Comparison of ENCODE assay signal across 23 cellular contexts in genomic region chr11:11348303-11348702, GRCh38.
"Had no signal": no experiment of that assay in that cellular context is flagged by ENCODE, and none has a peak within 500 bp of the region (broad histone marks: within the 10 kb centered on the region; RNA-seq: fewer than 3 reads in every experiment).

No MANE protein-coding gene starts in this region.

- H3K36me3 ChIP-seq: heart left ventricle, lower lobe of right lung, neural progenitor cell, neutrophil, right lobe of liver, spleen, suprapubic skin, tibial nerve, uterus had no signal

- H3K27me3 ChIP-seq: heart left ventricle, neural progenitor cell, right lobe of liver, spleen, suprapubic skin, tibial nerve, uterus had no signal

- H3K36me3 Mint-ChIP-seq: naive thymus-derived CD4-positive, alpha-beta T cell; neural progenitor cell; stimulated activated effector memory CD8-positive, alpha-beta T cell treated with anti-CD3 and anti-CD28 coated beads, Interleukin-12 subunit alpha, Interleukin-12 subunit beta, amount 100 ng/mL, for 72 hours; type B pancreatic cell had no signal

- H3K9me3 Mint-ChIP-seq: naive thymus-derived CD4-positive, alpha-beta T cell; nephron progenitor cell; neural progenitor cell; stimulated activated effector memory CD8-positive, alpha-beta T cell treated with anti-CD3 and anti-CD28 coated beads, Interleukin-12 subunit alpha, Interleukin-12 subunit beta, amount 100 ng/mL, for 72 hours; stimulated activated naive CD8-positive, alpha-beta T cell treated with anti-CD3 and anti-CD28 coated beads, Interleukin-15, Interleukin-2, amounts not matched to agents 100 ng/mL and 50 ng/mL, for 24 hours; type B pancreatic cell had no signal

- H3K4me3 ChIP-seq: heart left ventricle, lower lobe of right lung, mucosa of descending colon, neural progenitor cell, psoas muscle, right lobe of liver, spleen, suprapubic skin, tibial nerve, uterus had no signal

- DNase-seq: islet precursor cell; lower lobe of right lung; mammary epithelial cell; midbrain; mucosa of descending colon; naive thymus-derived CD4-positive, alpha-beta T cell; nephron progenitor cell; occipital lobe; psoas muscle; right lobe of liver; spleen; stimulated activated CD4-positive, alpha-beta T cell treated with anti-CD3 and anti-CD28 coated beads, Interleukin-4, amount 100 ng/mL, for 24 hours; stimulated activated naive CD4-positive, alpha-beta T cell; uterus had no signal

- H3K4me1 ChIP-seq: neural progenitor cell had no signal

- H3K9ac ChIP-seq: neural progenitor cell, parathyroid adenoma had no signal

- ATAC-seq: lower lobe of right lung; mucosa of descending colon; naive thymus-derived CD4-positive, alpha-beta T cell; psoas muscle; stimulated activated effector memory CD8-positive, alpha-beta T cell treated with anti-CD3 and anti-CD28 coated beads, Interleukin-12 subunit alpha, Interleukin-12 subunit beta, amount 100 ng/mL, for 72 hours had no signal

- H3K4me1 Mint-ChIP-seq: stimulated activated effector memory CD8-positive, alpha-beta T cell treated with anti-CD3 and anti-CD28 coated beads, Interleukin-12 subunit alpha, Interleukin-12 subunit beta, amount 100 ng/mL, for 72 hours had no signal

- H2AFZ ChIP-seq: neural progenitor cell, parathyroid adenoma had no signal

- H3K4me3 Mint-ChIP-seq: naive thymus-derived CD4-positive, alpha-beta T cell; nephron progenitor cell; neural progenitor cell; stimulated activated effector memory CD8-positive, alpha-beta T cell treated with anti-CD3 and anti-CD28 coated beads, Interleukin-12 subunit alpha, Interleukin-12 subunit beta, amount 100 ng/mL, for 72 hours; stimulated activated naive CD8-positive, alpha-beta T cell treated with anti-CD3 and anti-CD28 coated beads, Interleukin-15, Interleukin-2, amounts not matched to agents 100 ng/mL and 50 ng/mL, for 24 hours; type B pancreatic cell had no signal

- H3K27ac ChIP-seq: lower lobe of right lung, neural progenitor cell, neutrophil, parathyroid adenoma, psoas muscle, right lobe of liver, spleen, suprapubic skin, tibial nerve had no signal

- H3K4me2 ChIP-seq: neural progenitor cell had no signal

- H3K27ac Mint-ChIP-seq: naive thymus-derived CD4-positive, alpha-beta T cell; nephron progenitor cell; neural progenitor cell; stimulated activated effector memory CD8-positive, alpha-beta T cell treated with anti-CD3 and anti-CD28 coated beads, Interleukin-12 subunit alpha, Interleukin-12 subunit beta, amount 100 ng/mL, for 72 hours; stimulated activated naive CD8-positive, alpha-beta T cell treated with anti-CD3 and anti-CD28 coated beads, Interleukin-15, Interleukin-2, amounts not matched to agents 100 ng/mL and 50 ng/mL, for 24 hours; type B pancreatic cell had no signal

- H3K79me2 ChIP-seq: parathyroid adenoma had no signal

- H3K9me3 ChIP-seq: heart left ventricle, lower lobe of right lung, mucosa of descending colon, neutrophil, psoas muscle, right lobe of liver, spleen, suprapubic skin, tibial nerve, uterus had no signal
